Comparison of ENCODE assay signal across 13 cellular contexts in genomic region chr7:75779035-75779434, GRCh38. TPM values are rescaled to one million over a fixed set of nuclear protein-coding genes. Genes with fewer than 3 reads are reported as not detected.
DNase-seq lines count a peak whose midpoint lies in the region; ATAC-seq, FAIRE-seq and TF ChIP-seq lines count a peak whose summit lies in the region.
"Not testable (repeated sequence)": the region's sequence is repeated elsewhere in the genome, so short reads cannot be mapped to it uniquely, and the experiment has no call there.
"Had no signal": no experiment of that assay in that cellular context is flagged by ENCODE, and none has a peak within 500 bp of the region (broad histone marks: within the 10 kb centered on the region; RNA-seq: fewer than 3 reads in every experiment).

No MANE protein-coding gene starts in this region.

- not testable (repeated sequence) for H3K4me3 Mint-ChIP-seq in activated CD4-positive, alpha-beta T cell treated with anti-CD3 and anti-CD28 coated beads, Interleukin-2, amount 10 ng/mL, durations not matched to agents 24 days and 14 days
- peak overlapping the region; percentile 28 for H3K4me3 Mint-ChIP-seq in glutamatergic neuron (ENCODE audit: unreplicated experiment)

- not testable (repeated sequence) for H3K9me3 ChIP-seq in ES-I3 (ENCODE audit: control insufficient read depth, insufficient read depth, low read length); HEK293 (ENCODE audit: control insufficient read depth, insufficient read depth, low read depth, low read length); K562 (replicated peaks; ENCODE audit: control insufficient read depth, insufficient read depth, low read depth, low read length); osteoblast (ENCODE audit: low read depth, low read length)

- BruUV-seq in K562 (replicated peaks; lab: Mats Ljungman, UMichigan) = not testable (repeated sequence)

- not testable (repeated sequence) for TF ChIP-seq CTCF in HEK293 (tag by site-specific recombination; IDR thresholded peaks at IDR 0.05); K562 (IDR thresholded peaks at IDR 0.05 in 2 of 3, conservative IDR thresholded peaks at IDR 0.05 in 1 of 3; ENCODE audit: insufficient read depth in 2 of 3, low read depth in 1 of 3, low read length in 3 of 3); glutamatergic neuron (IDR thresholded peaks at IDR 0.05; ENCODE audit: partially characterized antibody, unreplicated experiment); osteoblast (IDR thresholded peaks at IDR 0.05; ENCODE audit: extremely low read depth, low read depth, low read length)

- H3K36me3 Mint-ChIP-seq in activated CD4-positive, alpha-beta T cell treated with anti-CD3 and anti-CD28 coated beads, Interleukin-2, amount 10 ng/mL, durations not matched to agents 24 days and 14 days (ENCODE audit: low read depth) = not testable (repeated sequence)
- H3K36me3 Mint-ChIP-seq in glutamatergic neuron (ENCODE audit: unreplicated experiment) = peaks cover 17% of the 10 kb centered on the region

- H3K9ac ChIP-seq in ES-I3 (ENCODE audit: low read depth, low read length) = peak overlapping the region; percentile 29
- not testable (repeated sequence) for H3K9ac ChIP-seq in K562 (ENCODE audit: insufficient read depth in 1 of 2, low read depth in 2 of 2, low read length in 2 of 2)

- ATAC-seq in K562 = not testable (repeated sequence)

- CTCF ChIA-PET in HEK293 (lab: Yijun Ruan, JAX) = interaction anchor here (0.6 to 0.7 kb wide), 2 partner anchors 10 to 241 kb away, joined by 4 to 5 read pairs; no protein-coding TSS in a partner anchor
- CTCF ChIA-PET in K562 (lab: Yijun Ruan, JAX; ENCODE audit: low intra/inter-chr PET ratio) = not testable (repeated sequence)

- peaks cover 29% of the 10 kb centered on the region for H3K4me1 Mint-ChIP-seq in activated CD4-positive, alpha-beta T cell treated with anti-CD3 and anti-CD28 coated beads, Interleukin-2, amount 10 ng/mL, durations not matched to agents 24 days and 14 days
- not testable (repeated sequence) for H3K4me1 Mint-ChIP-seq in glutamatergic neuron (ENCODE audit: low read depth, unreplicated experiment)

- peak overlapping the region; percentile 3 for H3K27ac Mint-ChIP-seq in activated CD4-positive, alpha-beta T cell treated with anti-CD3 and anti-CD28 coated beads, Interleukin-2, amount 10 ng/mL, durations not matched to agents 24 days and 14 days
- H3K27ac Mint-ChIP-seq in glutamatergic neuron (ENCODE audit: unreplicated experiment) = peak overlapping the region; percentile 43

- peaks cover 21% of the 10 kb centered on the region for H3K27me3 Mint-ChIP-seq in activated CD4-positive, alpha-beta T cell treated with anti-CD3 and anti-CD28 coated beads, Interleukin-2, amount 10 ng/mL, durations not matched to agents 24 days and 14 days
- H3K27me3 Mint-ChIP-seq in glutamatergic neuron (ENCODE audit: unreplicated experiment) = not testable (repeated sequence)

- H3K9me3 Mint-ChIP-seq in activated CD4-positive, alpha-beta T cell treated with anti-CD3 and anti-CD28 coated beads, Interleukin-2, amount 10 ng/mL, durations not matched to agents 24 days and 14 days; glutamatergic neuron (ENCODE audit: unreplicated experiment): not testable (repeated sequence)

- POLR2A ChIA-PET in HEK293 (lab: Yijun Ruan, JAX); K562 (lab: Yijun Ruan, JAX): not testable (repeated sequence)

- H3K27me3 ChIP-seq in K562 (ENCODE audit: control insufficient read depth in 2 of 2, insufficient read depth in 2 of 2, low read length in 2 of 2); osteoblast (ENCODE audit: insufficient read depth, low read length): not testable (repeated sequence)

- in situ Hi-C loops in K562 (cut with MboI) = not testable (repeated sequence)

- intact Hi-C loops in activated CD4-positive, alpha-beta T cell treated with anti-CD3 and anti-CD28 coated beads, Interleukin-2, amount 10 ng/mL, durations not matched to agents 24 days and 14 days (cut with micrococcal nuclease) = loop anchor here (10.0 kb wide), 1 partner anchor 254 kb away; no protein-coding TSS in a partner anchor
- intact Hi-C loops in K562 (cut with micrococcal nuclease) = not testable (repeated sequence)

- not testable (repeated sequence) for H3K4me1 ChIP-seq in ES-I3 (ENCODE audit: insufficient read depth, low read length); HEK293 (ENCODE audit: control insufficient read depth, insufficient read depth, low read length); osteoblast (ENCODE audit: insufficient read depth, low read length)
- H3K4me1 ChIP-seq in K562 (replicated peaks in 1 of 2; ENCODE audit: control insufficient read depth in 2 of 2, insufficient read depth in 2 of 2, low read length in 2 of 2) = peaks cover 19 to 33% of the 10 kb centered on the region in 2 experiments

- TF ChIP-seq EP300 in K562 (IDR thresholded peaks at IDR 0.05; ENCODE audit: low read length) = not testable (repeated sequence)

- not testable (repeated sequence) for H4K20me1 ChIP-seq in K562 (replicated peaks; ENCODE audit: control insufficient read depth, insufficient read depth, low read length); osteoblast (ENCODE audit: insufficient read depth, low read length)

- not testable (repeated sequence) for H3K27ac ChIP-seq in HEK293 (ENCODE audit: extremely low read depth, low read depth, low read length); K562 (ENCODE audit: extremely low read depth, low read depth, low read length)
- peak overlapping the region; percentile 17 for H3K27ac ChIP-seq in osteoblast (ENCODE audit: low read depth, low read length)

- TF ChIP-seq POLR2A in K562 (conservative IDR thresholded peaks at IDR 0.05) = not testable (repeated sequence)

- not testable (repeated sequence) for H3K79me2 ChIP-seq in K562 (ENCODE audit: control insufficient read depth, insufficient read depth, low read length); osteoblast (ENCODE audit: insufficient read depth, low read length)

- WGBS in K562 (ENCODE audit: insufficient coverage, low coverage, missing lambda C conversion rate) = 22% methylated on average over 11 of the region's 11 CpGs

- H3K4me2 ChIP-seq in K562 (ENCODE audit: insufficient read depth, low read length) (0 out of 2 replicates have a peak overlapping the region, but pooled peaks have one; percentile 1), osteoblast (ENCODE audit: insufficient read depth, low read length) (peak overlapping the region; percentile 39)

- H2AFZ ChIP-seq in K562 (ENCODE audit: low read depth, low read length) = peak overlapping the region; percentile 51; the same call in 1 of the 2 replicates
- not testable (repeated sequence) for H2AFZ ChIP-seq in osteoblast (ENCODE audit: low read length)

- H3K36me3 ChIP-seq in ES-I3 (ENCODE audit: insufficient read depth, low read length); HEK293 (ENCODE audit: control insufficient read depth in 2 of 2, insufficient read depth in 1 of 2, low read length in 2 of 2); K562 (ENCODE audit: control insufficient read depth, insufficient read depth, low read length); osteoblast (ENCODE audit: insufficient read depth, low read length): not testable (repeated sequence)

- TF ChIP-seq RAD21 in K562 (CRISPR knock-in tag; conservative IDR thresholded peaks at IDR 0.05 in 1 of 2, IDR thresholded peaks at IDR 0.05 in 1 of 2) = not testable (repeated sequence)

- H3K9me1 ChIP-seq in K562 (ENCODE audit: control insufficient read depth, insufficient read depth, low read length) = not testable (repeated sequence)

- not testable (repeated sequence) for FAIRE-seq in K562 (lab: Jason Lieb, UNC)

- not testable (repeated sequence) for H3K4me3 ChIP-seq in HEK293 (ENCODE audit: low read depth, low read length); K562; osteoblast (ENCODE audit: insufficient read depth, low read length)

- peak; percentile 32 for DNase-seq in NCI-H82 (lab: John Stamatoyannopoulos, UW)
- not testable (repeated sequence) for DNase-seq in activated CD4-positive, alpha-beta T cell treated with anti-CD3 and anti-CD28 coated beads, Interleukin-2, amount 10 ng/mL, durations not matched to agents 24 days and 14 days; K562 (ENCODE audit: extremely low read depth in 1 of 4, low spot score in 3 of 4); glutamatergic neuron; osteoblast (ENCODE audit: insufficient read length, low spot score, missing footprints)

RNA-seq across cellular contexts. Expression of gene CCL26, which starts 7.0 kb away (rescaled TPM):
- total RNA-seq in activated CD4-positive, alpha-beta T cell treated with anti-CD3 and anti-CD28 coated beads, Interleukin-2, amount 10 ng/mL, durations not matched to agents 24 days and 14 days = not detected in 2 replicates
- total RNA-seq in K562 (2011; cell fraction: chromatin; rRNA removed; ENCODE audit: low replicate concordance) = 1.6 TPM in 1 of 2 replicates, not detected in the other
- 1.3 and 3.2 TPM in 2 replicates for total RNA-seq in K562 (2011; cell fraction: nucleolus; rRNA removed)
- 3.0 TPM in 1 of 2 replicates, not detected in the other for total RNA-seq in K562 (2011; cell fraction: nucleoplasm; rRNA removed)
- total RNA-seq in K562 (2014; rRNA removed) (3.0 and 9.1 TPM in 2 replicates), K562 (2014; rRNA removed; fragmentation: Illumina TruSeq; extraction: Trizol) (5.9 and 8.9 TPM in 2 replicates), K562 (2015; rRNA removed; fragmentation: Illumina TruSeq; extraction: Trizol) (8.2 and 9.1 TPM in 2 replicates), K562 (2021) (8.1 and 8.4 TPM in 2 replicates), glutamatergic neuron (ENCODE audit: unreplicated experiment) (not detected), osteoblast (1.1 and 1.5 TPM in 2 replicates)
- polyA plus RNA-seq in K562 (2011; rRNA removed) (1.3 and 2.3 TPM in 2 replicates), K562 (2014; fragmentation: Illumina TruSeq; extraction: Trizol) (5.5 and 7.2 TPM in 2 replicates), K562 (2014; fragmentation: Nextera tagmentation; extraction: Ambion mirVana) (10 to 100 TPM; 21.8 to 26.8 TPM), K562 (2014; rRNA removed) (4.9 and 7.1 TPM in 2 replicates)
- polyA plus RNA-seq in K562 (2011; cell fraction: cytosol; rRNA removed) = 0.91 and 3.8 TPM in 2 replicates
- 1.4 TPM in 1 of 2 replicates, not detected in the other for polyA plus RNA-seq in K562 (2011; cell fraction: nucleus; rRNA removed)
- polyA plus RNA-seq in K562 (2012) = 1.5 and 7.1 TPM in 2 replicates
- polyA minus RNA-seq in K562 (2011; rRNA and poly(A)+ RNA removed) = 1.8 TPM in 1 of 2 replicates, not detected in the other
- not detected in 2 replicates for polyA minus RNA-seq in K562 (2011; cell fraction: cytosol; rRNA and poly(A)+ RNA removed)
- polyA minus RNA-seq in K562 (2011; cell fraction: nucleus; rRNA and poly(A)+ RNA removed) = not detected in 2 replicates
- total RNA-seq: CD8-positive, alpha-beta T cell; HT-29 had no signal
- polyA plus RNA-seq: CD14-positive monocyte had no signal

RNA-seq across cellular contexts. Expression of gene CCL24, which starts 34.6 kb away (rescaled TPM):
- total RNA-seq in activated CD4-positive, alpha-beta T cell treated with anti-CD3 and anti-CD28 coated beads, Interleukin-2, amount 10 ng/mL, durations not matched to agents 24 days and 14 days = not detected in 2 replicates
- 2.5 TPM in 1 of 2 replicates, not detected in the other for total RNA-seq in K562 (2011; cell fraction: chromatin; rRNA removed; ENCODE audit: low replicate concordance)
- total RNA-seq in K562 (2011; cell fraction: nucleolus; rRNA removed) = 2.9 and 3.2 TPM in 2 replicates
- 2.6 TPM in 1 of 2 replicates, not detected in the other for total RNA-seq in K562 (2011; cell fraction: nucleoplasm; rRNA removed)
- total RNA-seq in K562 (2014; rRNA removed) = 0.45 and 1.0 TPM in 2 replicates
- total RNA-seq in K562 (2014; rRNA removed; fragmentation: Illumina TruSeq; extraction: Trizol) = 0.38 and 0.58 TPM in 2 replicates
- total RNA-seq in K562 (2015; rRNA removed; fragmentation: Illumina TruSeq; extraction: Trizol) = 1.8 TPM in 2 replicates
- total RNA-seq in K562 (2021) = 0.45 and 0.80 TPM in 2 replicates
- polyA plus RNA-seq in K562 (2011; rRNA removed) = 1.1 and 3.6 TPM in 2 replicates
- polyA plus RNA-seq in K562 (2011; cell fraction: cytosol; rRNA removed) = 1.7 and 10.5 TPM in 2 replicates
- polyA plus RNA-seq in K562 (2011; cell fraction: nucleus; rRNA removed) = 2.2 TPM in 1 of 2 replicates, not detected in the other
- 0.92 and 1.1 TPM in 2 replicates for polyA plus RNA-seq in K562 (2012)
- polyA plus RNA-seq in K562 (2014; fragmentation: Illumina TruSeq; extraction: Trizol) = 1.0 TPM in 2 replicates
- polyA plus RNA-seq in K562 (2014; fragmentation: Nextera tagmentation; extraction: Ambion mirVana) = under 1 TPM in 1 of 2 experiments, not detected in 1; 0.85 TPM
- 0.77 and 1.3 TPM in 2 replicates for polyA plus RNA-seq in K562 (2014; rRNA removed)
- 0.42 and 2.8 TPM in 2 replicates for polyA minus RNA-seq in K562 (2011; rRNA and poly(A)+ RNA removed)
- not detected in 2 replicates for polyA minus RNA-seq in K562 (2011; cell fraction: cytosol; rRNA and poly(A)+ RNA removed)
- polyA minus RNA-seq in K562 (2011; cell fraction: nucleus; rRNA and poly(A)+ RNA removed) = not detected in 2 replicates
- total RNA-seq in glutamatergic neuron (ENCODE audit: unreplicated experiment) = not detected
- total RNA-seq in osteoblast = not detected in 2 replicates
- total RNA-seq: A673; CD8-positive, alpha-beta T cell; H4; HT-29 had no signal
- polyA plus RNA-seq: BJ, CD14-positive monocyte had no signal

RNA-seq across cellular contexts. Expression of gene HIP1, which starts 40.3 kb away (rescaled TPM):
- total RNA-seq in activated CD4-positive, alpha-beta T cell treated with anti-CD3 and anti-CD28 coated beads, Interleukin-2, amount 10 ng/mL, durations not matched to agents 24 days and 14 days = 2.1 and 4.1 TPM in 2 replicates
- 47.3 and 47.4 TPM in 2 replicates for total RNA-seq in K562 (2011; cell fraction: chromatin; rRNA removed; ENCODE audit: low replicate concordance)
- 26.8 and 28.3 TPM in 2 replicates for total RNA-seq in K562 (2011; cell fraction: nucleolus; rRNA removed)
- 37.8 and 39.5 TPM in 2 replicates for total RNA-seq in K562 (2011; cell fraction: nucleoplasm; rRNA removed)
- total RNA-seq in K562 (2014; rRNA removed) = 5.8 and 9.1 TPM in 2 replicates
- total RNA-seq in K562 (2014; rRNA removed; fragmentation: Illumina TruSeq; extraction: Trizol) = 7.7 and 8.3 TPM in 2 replicates
- total RNA-seq in K562 (2015; rRNA removed; fragmentation: Illumina TruSeq; extraction: Trizol) = 9.5 and 10.4 TPM in 2 replicates
- 13.7 and 14.3 TPM in 2 replicates for total RNA-seq in K562 (2021)
- polyA plus RNA-seq in K562 (2011; rRNA removed) = 8.5 and 12.3 TPM in 2 replicates
- 10.5 and 17.5 TPM in 2 replicates for polyA plus RNA-seq in K562 (2011; cell fraction: cytosol; rRNA removed)
- 5.7 and 6.4 TPM in 2 replicates for polyA plus RNA-seq in K562 (2011; cell fraction: nucleus; rRNA removed)
- 9.7 and 26.7 TPM in 2 replicates for polyA plus RNA-seq in K562 (2012)
- 11.8 and 12.1 TPM in 2 replicates for polyA plus RNA-seq in K562 (2014; fragmentation: Illumina TruSeq; extraction: Trizol)
- polyA plus RNA-seq in K562 (2014; fragmentation: Nextera tagmentation; extraction: Ambion mirVana) = 1 to 10 TPM; 2.4 to 2.6 TPM
- polyA plus RNA-seq in K562 (2014; rRNA removed) = 8.4 and 9.5 TPM in 2 replicates
- 15.6 and 28.2 TPM in 2 replicates for polyA minus RNA-seq in K562 (2011; rRNA and poly(A)+ RNA removed)
- 11.2 and 13.2 TPM in 2 replicates for polyA minus RNA-seq in K562 (2011; cell fraction: cytosol; rRNA and poly(A)+ RNA removed)
- polyA minus RNA-seq in K562 (2011; cell fraction: nucleus; rRNA and poly(A)+ RNA removed) = 3.8 and 5.5 TPM in 2 replicates
- total RNA-seq in glutamatergic neuron (ENCODE audit: unreplicated experiment) = 65.5 TPM
- 24.2 and 25.7 TPM in 2 replicates for total RNA-seq in osteoblast
